Comparison of ENCODE assay signal across 21 cellular contexts in the genomic region with DNA sequence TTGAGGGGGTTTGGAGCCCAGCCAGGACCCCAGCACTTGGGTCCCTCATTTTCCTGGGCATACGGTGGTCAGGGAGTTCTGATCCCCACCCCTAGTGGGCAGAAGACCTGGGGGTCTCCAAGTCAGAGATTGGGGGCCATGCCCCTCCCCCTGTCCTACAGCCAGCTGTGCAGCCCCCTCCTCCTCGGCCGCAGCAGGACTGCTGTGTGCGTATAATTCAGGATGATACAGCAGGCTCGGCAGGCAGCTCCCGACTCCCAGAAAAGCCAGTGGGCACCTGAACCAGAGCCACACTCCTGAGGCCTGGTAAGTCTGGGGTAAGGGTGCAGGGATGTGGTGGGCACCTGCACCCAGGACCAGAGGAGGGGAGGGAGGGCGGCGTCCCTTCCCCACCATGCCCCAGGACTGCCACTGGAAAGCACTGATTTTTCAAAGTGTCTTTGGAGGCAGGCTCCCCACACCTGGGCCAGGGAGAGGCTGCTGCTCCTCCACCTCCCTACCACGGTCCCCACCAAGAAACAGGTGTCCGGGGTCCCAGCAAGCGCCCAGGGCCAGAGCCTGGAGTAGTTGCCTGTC. TPM values are rescaled to one million over a fixed set of nuclear protein-coding genes. Genes with fewer than 3 reads are reported as not detected.
DNase-seq lines count a peak whose midpoint lies in the region; ATAC-seq and TF ChIP-seq lines count a peak whose summit lies in the region.
"Had no signal": no experiment of that assay in that cellular context is flagged by ENCODE, and none has a peak within 500 bp of the region (broad histone marks: within the 10 kb centered on the region; RNA-seq: fewer than 3 reads in every experiment).

No MANE protein-coding gene starts in this region.

- TF ChIP-seq CTCF in activated B cell treated with CpG ODN at 0.5 μM for 24 hours (IDR thresholded peaks at IDR 0.05), result no peak
- no peak for TF ChIP-seq CTCF in lower lobe of right lung (IDR thresholded peaks at IDR 0.05)
- no peak for TF ChIP-seq CTCF in sigmoid colon (IDR thresholded peaks at IDR 0.05)

- CTCF ChIA-PET in activated B cell treated with CpG ODN at 0.5 μM for 24 hours (lab: Charles Lee), result no interaction called here

- peaks cover 52% of the 10 kb centered on the region for H3K27me3 Mint-ChIP-seq in activated T-cell treated with anti-CD3 and anti-CD28 coated beads, Interleukin-2, amount 50 U/mL, for 24 hours
- H3K27me3 Mint-ChIP-seq in activated B cell treated with CpG ODN at 0.5 μM for 24 hours, result peaks cover 40% of the 10 kb centered on the region

- no peaks in the 10 kb centered on the region for H3K9me3 ChIP-seq in lower lobe of right lung
- no peaks in the 10 kb centered on the region for H3K9me3 ChIP-seq in sigmoid colon
- H3K9me3 ChIP-seq: A549, esophagus squamous epithelium, gastroesophageal sphincter, MG63, neutrophil had no signal

- H3K27ac Mint-ChIP-seq in activated T-cell treated with anti-CD3 and anti-CD28 coated beads, Interleukin-2, amount 50 U/mL, for 24 hours, result no peak overlapping the region
- H3K27ac Mint-ChIP-seq in activated B cell treated with CpG ODN at 0.5 μM for 24 hours, result no peak overlapping the region
- H3K27ac Mint-ChIP-seq: activated CD4-positive, alpha-beta T cell treated with anti-CD3 and anti-CD28 coated beads, Interleukin-2, amount 10 ng/mL, durations not matched to agents 7 days and 5 days; activated naive CD4-positive, alpha-beta T cell treated with anti-CD3 and anti-CD28 coated beads, Interleukin-2, amount 50 U/mL, for 24 hours had no signal

- no peak for TF ChIP-seq POLR2A in sigmoid colon (IDR thresholded peaks at IDR 0.05)

- H3K27ac ChIP-seq in lower lobe of right lung, result no peak overlapping the region
- H3K27ac ChIP-seq in sigmoid colon, result no peak overlapping the region
- H3K27ac ChIP-seq: A549, esophagus squamous epithelium, gastroesophageal sphincter, neutrophil, RWPE1 had no signal

- peaks cover 11% of the 10 kb centered on the region for H3K4me1 Mint-ChIP-seq in activated T-cell treated with anti-CD3 and anti-CD28 coated beads, Interleukin-2, amount 50 U/mL, for 24 hours (ENCODE audit: low read depth)
- H3K4me1 Mint-ChIP-seq in activated B cell treated with CpG ODN at 0.5 μM for 24 hours, result peaks cover 13% of the 10 kb centered on the region

- H3K36me3 ChIP-seq in lower lobe of right lung (no peaks in the 10 kb centered on the region), sigmoid colon (no peaks in the 10 kb centered on the region)
- H3K36me3 ChIP-seq: esophagus squamous epithelium, gastroesophageal sphincter, MG63, neutrophil had no signal

- 72 to 81% methylated on average over 11 of the region's 11 CpGs for WGBS in sigmoid colon, 2 donors

- intact Hi-C loops in activated B cell treated with CpG ODN at 0.5 μM for 24 hours (cut with micrococcal nuclease), result no loop called here
- intact Hi-C loops in lower lobe of right lung (cut with DNase I), result no loop called here
- intact Hi-C loops in sigmoid colon (cut with DNase I), result no loop called here

- peaks cover 77% of the 10 kb centered on the region for H3K27me3 ChIP-seq in lower lobe of right lung (ENCODE audit: low read depth)
- H3K27me3 ChIP-seq in sigmoid colon, result peaks cover 49 to 97% (median 92%) of the 10 kb centered on the region in 3 donors

- peak; percentile 29 for DNase-seq in activated T-cell treated with anti-CD3 and anti-CD28 coated beads, Interleukin-2, amount 50 U/mL, for 24 hours
- DNase-seq in activated T-cell treated with anti-CD3 and anti-CD28 coated beads for 4 hours (no peak), activated B cell treated with CpG ODN at 0.5 μM for 24 hours (peak; percentile 4), lower lobe of right lung (peak; percentile 24), sigmoid colon (peak; percentile 48), DMS 273 (lab: John Stamatoyannopoulos, UW; ENCODE audit: unreplicated experiment) (no peak)
- DNase-seq in stimulated activated CD4-positive, alpha-beta T cell treated with anti-CD3 and anti-CD28 coated beads, Interleukin-4, amount 100 ng/mL, for 4 hours, result no peak
- DNase-seq: activated CD4-positive, alpha-beta T cell treated with anti-CD3 and anti-CD28 coated beads, Interleukin-2, amount 10 ng/mL, durations not matched to agents 7 days and 5 days; effector memory CD4-positive, alpha-beta T cell; esophagus squamous epithelium; MG63; midbrain; NCI-H146; NCI-H526; stimulated activated CD4-positive, alpha-beta T cell treated with anti-CD3 and anti-CD28 coated beads, Interleukin-15, amount 100 ng/mL, for 24 hours had no signal

- TF ChIP-seq EP300 in sigmoid colon (IDR thresholded peaks at IDR 0.05), result no peak

- H3K4me1 ChIP-seq in lower lobe of right lung (peaks cover 20% of the 10 kb centered on the region), sigmoid colon (peaks cover 0 to 31% (median 29%) of the 10 kb centered on the region in 4 donors)

- H3K4me3 ChIP-seq in lower lobe of right lung, result no peak overlapping the region
- no peak overlapping the region for H3K4me3 ChIP-seq in sigmoid colon
- H3K4me3 ChIP-seq: A549, esophagus squamous epithelium, gastroesophageal sphincter, MG63 had no signal

- no peak overlapping the region for H3K4me3 Mint-ChIP-seq in activated T-cell treated with anti-CD3 and anti-CD28 coated beads, Interleukin-2, amount 50 U/mL, for 24 hours
- H3K4me3 Mint-ChIP-seq in activated B cell treated with CpG ODN at 0.5 μM for 24 hours, result no peak overlapping the region
- H3K4me3 Mint-ChIP-seq: activated CD4-positive, alpha-beta T cell treated with anti-CD3 and anti-CD28 coated beads, Interleukin-2, amount 10 ng/mL, durations not matched to agents 7 days and 5 days; activated naive CD4-positive, alpha-beta T cell treated with anti-CD3 and anti-CD28 coated beads, Interleukin-2, amount 50 U/mL, for 24 hours had no signal

- H3K36me3 Mint-ChIP-seq in activated T-cell treated with anti-CD3 and anti-CD28 coated beads, Interleukin-2, amount 50 U/mL, for 24 hours (ENCODE audit: low read depth), result no peaks in the 10 kb centered on the region
- no peaks in the 10 kb centered on the region for H3K36me3 Mint-ChIP-seq in activated B cell treated with CpG ODN at 0.5 μM for 24 hours (ENCODE audit: low read depth)
- H3K36me3 Mint-ChIP-seq: activated naive CD4-positive, alpha-beta T cell treated with anti-CD3 and anti-CD28 coated beads, Interleukin-2, amount 50 U/mL, for 24 hours had no signal

- ATAC-seq in activated B cell treated with CpG ODN at 0.5 μM for 24 hours (ENCODE audit: low read depth) (no peak), lower lobe of right lung (no peak), GM21576 (IDR thresholded peaks at IDR 0.05; ENCODE audit: unreplicated experiment) (no peak)
- ATAC-seq: A549, gastroesophageal sphincter had no signal

- no peaks in the 10 kb centered on the region for H3K9me3 Mint-ChIP-seq in activated T-cell treated with anti-CD3 and anti-CD28 coated beads, Interleukin-2, amount 50 U/mL, for 24 hours
- no peaks in the 10 kb centered on the region for H3K9me3 Mint-ChIP-seq in activated B cell treated with CpG ODN at 0.5 μM for 24 hours
- H3K9me3 Mint-ChIP-seq: activated CD4-positive, alpha-beta T cell treated with anti-CD3 and anti-CD28 coated beads, Interleukin-2, amount 10 ng/mL, durations not matched to agents 7 days and 5 days; activated naive CD4-positive, alpha-beta T cell treated with anti-CD3 and anti-CD28 coated beads, Interleukin-2, amount 50 U/mL, for 24 hours had no signal

- POLR2A ChIA-PET in activated B cell treated with CpG ODN at 0.5 μM for 24 hours (lab: Charles Lee), result no interaction called here

RNA-seq across cellular contexts. Expression of gene ELFN1, which starts 1.9 kb away (rescaled TPM):
- total RNA-seq in activated B cell treated with CpG ODN at 0.5 μM for 24 hours (not detected in 2 replicates), lower lobe of right lung (1.4 TPM), sigmoid colon (under 1 TPM; 0.33 to 0.55 (median 0.45) TPM)
- under 1 TPM in 1 of 3 donors, not detected in 2; 0.83 TPM for polyA plus RNA-seq in sigmoid colon

Comparison
In these comparisons a context has a peak if more than half of its experiments do, and no peak if none do; other contexts are left out.
1. DNase-seq: peak in activated T-cell treated with anti-CD3 and anti-CD28 coated beads, Interleukin-2, amount 50 U/mL, for 24 hours (single experiment), activated B cell treated with CpG ODN at 0.5 μM for 24 hours (single experiment), lower lobe of right lung (single experiment) and sigmoid colon (single experiment); none in activated T-cell treated with anti-CD3 and anti-CD28 coated beads for 4 hours (single experiment), stimulated activated CD4-positive, alpha-beta T cell treated with anti-CD3 and anti-CD28 coated beads, Interleukin-4, amount 100 ng/mL, for 4 hours (0 of 2) and DMS 273 (single experiment).